1 cellular context compared by ENCODE assay signal in genomic region chr17:4533522-4534502, GRCh38.
TF ChIP-seq lines count a peak whose summit lies in the region.

No MANE protein-coding gene starts in this region.

TF ChIP-seq in GM23338, 12 proteins besides CTCF, POLR2A, EP300 and RAD21:
- TF ChIP-seq ZNF462 (CRISPR knock-in tag; IDR thresholded peaks at IDR 0.05), result no peak
- TF ChIP-seq STAT1 (IDR thresholded peaks at IDR 0.05; ENCODE audit: unreplicated experiment), result no peak
- no peak for TF ChIP-seq REST (IDR thresholded peaks at IDR 0.05; ENCODE audit: unreplicated experiment)
- no peak for TF ChIP-seq ETS1 (IDR thresholded peaks at IDR 0.05)
- no peak for TF ChIP-seq ZNF331 (CRISPR knock-in tag; IDR thresholded peaks at IDR 0.05; ENCODE audit: low read depth)
- no peak for TF ChIP-seq ZNF114 (CRISPR knock-in tag; IDR thresholded peaks at IDR 0.05)
- TF ChIP-seq EZH2 (IDR thresholded peaks at IDR 0.05; ENCODE audit: low read depth, unreplicated experiment), result no peak
- TF ChIP-seq POLR2AphosphoS5 (IDR thresholded peaks at IDR 0.05; ENCODE audit: low read depth), result no peak
- TF ChIP-seq NANOG (IDR thresholded peaks at IDR 0.05; ENCODE audit: borderline replicate concordance), result no peak
- no peak for TF ChIP-seq JUNB (IDR thresholded peaks at IDR 0.05; ENCODE audit: unreplicated experiment)
- no peak for TF ChIP-seq CREB1 (CRISPR knock-in tag; IDR thresholded peaks at IDR 0.05; ENCODE audit: low read depth)
- TF ChIP-seq EZH2phosphoT487 (IDR thresholded peaks at IDR 0.05; ENCODE audit: unreplicated experiment), result no peak
